8 cellular contexts compared by ENCODE assay signal in the genomic region with DNA sequence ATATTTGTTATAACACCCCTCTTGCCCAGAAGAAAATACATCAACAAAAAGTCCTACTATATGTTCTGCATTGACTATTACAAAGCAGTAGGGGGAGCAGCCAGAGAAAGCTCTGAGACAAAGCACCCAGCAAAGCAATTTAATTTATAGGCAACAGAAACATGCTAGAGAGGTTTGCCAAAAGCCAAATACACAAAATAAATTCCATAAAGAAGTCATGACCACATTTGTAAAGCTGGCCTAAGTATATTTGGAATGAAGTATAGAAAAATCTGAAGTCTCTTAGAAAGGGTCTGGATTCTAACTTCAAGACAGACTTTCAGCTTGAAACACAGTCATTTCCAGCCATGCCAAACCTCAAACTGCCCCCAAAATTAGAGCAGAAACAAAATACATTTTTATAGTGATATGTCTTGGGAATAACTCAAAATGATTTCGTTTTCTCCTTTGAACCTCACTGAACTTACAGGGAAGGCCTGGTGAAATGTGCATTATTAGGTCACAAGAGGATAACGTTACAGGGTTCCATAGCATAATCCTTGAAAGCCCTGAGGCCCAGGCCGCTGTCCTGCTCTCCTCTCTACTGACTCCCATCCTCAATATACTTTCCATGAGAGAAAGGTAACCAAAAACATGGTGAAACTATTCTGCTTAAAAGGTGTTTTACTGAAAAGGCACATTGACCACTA.
DNase-seq lines count a peak whose midpoint lies in the region; ATAC-seq and TF ChIP-seq lines count a peak whose summit lies in the region.

No MANE protein-coding gene starts in this region.

- no peaks in the 10 kb centered on the region for H3K27me3 Mint-ChIP-seq in natural killer cell treated with Interleukin-12 subunit alpha and Interleukin-12 subunit beta and Interleukin-15 and Interleukin-18, amount 100 ng/mL, for 72 hours
- no peaks in the 10 kb centered on the region for H3K27me3 Mint-ChIP-seq in Calu3 (ENCODE audit: unreplicated experiment)

- intact Hi-C loops in left ventricle myocardium inferior (cut with micrococcal nuclease): loop anchor here (5.0 kb wide), 2 partner anchors 93 to 138 kb away; no protein-coding TSS in a partner anchor
- intact Hi-C loops in Right ventricle myocardium superior (cut with DNase I): loop anchor here (5.0 to 10.0 kb wide), 2 partner anchors 120 to 138 kb away; no protein-coding TSS in a partner anchor
- intact Hi-C loops in colonic mucosa (cut with DNase I): loop anchor here (10.0 kb wide), 1 partner anchor 140 kb away; no protein-coding TSS in a partner anchor
- intact Hi-C loops in Calu3 (cut with micrococcal nuclease; ENCODE audit: unreplicated experiment): loop anchor here (1.0 kb wide), 1 partner anchor 140 kb away; no protein-coding TSS in a partner anchor

- H3K4me1 ChIP-seq in left ventricle myocardium inferior (peaks cover 66% of the 10 kb centered on the region), colonic mucosa (no peaks in the 10 kb centered on the region)

- H3K4me3 Mint-ChIP-seq in natural killer cell treated with Interleukin-12 subunit alpha and Interleukin-12 subunit beta and Interleukin-15 and Interleukin-18, amount 100 ng/mL, for 72 hours: peak overlapping the region; percentile 98
- no peak overlapping the region for H3K4me3 Mint-ChIP-seq in Calu3 (ENCODE audit: low read depth, unreplicated experiment)

- ATAC-seq in Right ventricle myocardium superior (ENCODE audit: poor library complexity) (no peak), GM19455 (IDR thresholded peaks at IDR 0.05; ENCODE audit: unreplicated experiment) (no peak)
- no peak for ATAC-seq in natural killer cell treated with Interleukin-12 subunit alpha and Interleukin-12 subunit beta and Interleukin-15 and Interleukin-18, amount 100 ng/mL, for 72 hours

- no TSS peak for BruUV-seq in Calu3 (replicated peaks; lab: Mats Ljungman, UMichigan)

- peak; percentile 68 for TF ChIP-seq CTCF in left ventricle myocardium inferior (IDR thresholded peaks at IDR 0.05; ENCODE audit: borderline replicate concordance)
- TF ChIP-seq CTCF in HFF-Myc (IDR thresholded peaks at IDR 0.05; ENCODE audit: low read depth, low read length, missing control alignments): peak; percentile 65
- peak; percentile 45 for TF ChIP-seq CTCF in colonic mucosa (IDR thresholded peaks at IDR 0.05)
- no peak for TF ChIP-seq CTCF in Calu3 (IDR thresholded peaks at IDR 0.05; ENCODE audit: unreplicated experiment)

- H3K9me3 Mint-ChIP-seq in natural killer cell treated with Interleukin-12 subunit alpha and Interleukin-12 subunit beta and Interleukin-15 and Interleukin-18, amount 100 ng/mL, for 72 hours: no peaks in the 10 kb centered on the region
- no peaks in the 10 kb centered on the region for H3K9me3 Mint-ChIP-seq in Calu3 (ENCODE audit: low read depth, unreplicated experiment)

- H3K27ac ChIP-seq in left ventricle myocardium inferior (replicated peaks) (peak overlapping the region; percentile 89), colonic mucosa (no peak overlapping the region)

- H3K9me3 ChIP-seq in left ventricle myocardium inferior (replicated peaks): peaks cover 4% of the 10 kb centered on the region
- H3K9me3 ChIP-seq in colonic mucosa: no peaks in the 10 kb centered on the region

- peak overlapping the region; percentile 3 for H3K4me3 ChIP-seq in left ventricle myocardium inferior
- H3K4me3 ChIP-seq in HFF-Myc (replicated peaks; ENCODE audit: low read depth, low read length): no peak overlapping the region
- H3K4me3 ChIP-seq in colonic mucosa: no peak overlapping the region

- H3K4me1 Mint-ChIP-seq in natural killer cell treated with Interleukin-12 subunit alpha and Interleukin-12 subunit beta and Interleukin-15 and Interleukin-18, amount 100 ng/mL, for 72 hours (ENCODE audit: low read depth in 2 of 2): peaks cover 37 to 70% of the 10 kb centered on the region in 2 donors
- peaks cover 9% of the 10 kb centered on the region for H3K4me1 Mint-ChIP-seq in Calu3 (ENCODE audit: low read depth, unreplicated experiment)

- CTCF ChIA-PET in Calu3 (lab: Charles Lee): interaction anchor here (1.0 to 1.1 kb wide), 2 partner anchors 93 to 139 kb away, joined by 5 read pairs; no protein-coding TSS in a partner anchor

- peaks cover 22% of the 10 kb centered on the region for H3K36me3 Mint-ChIP-seq in natural killer cell treated with Interleukin-12 subunit alpha and Interleukin-12 subunit beta and Interleukin-15 and Interleukin-18, amount 100 ng/mL, for 72 hours
- H3K36me3 Mint-ChIP-seq in Calu3 (ENCODE audit: insufficient read depth, unreplicated experiment): peaks cover 5% of the 10 kb centered on the region

- H3K36me3 ChIP-seq in left ventricle myocardium inferior: no peaks in the 10 kb centered on the region
- H3K36me3 ChIP-seq in colonic mucosa: no peaks in the 10 kb centered on the region

- H3K9ac ChIP-seq in colonic mucosa (ENCODE audit: low read depth in 2 of 2, low read length in 2 of 2): no peak overlapping the region

- no peaks in the 10 kb centered on the region for H3K27me3 ChIP-seq in left ventricle myocardium inferior (ENCODE audit: low read depth)
- H3K27me3 ChIP-seq in colonic mucosa: no peaks in the 10 kb centered on the region

- H3K27ac Mint-ChIP-seq in natural killer cell treated with Interleukin-12 subunit alpha and Interleukin-12 subunit beta and Interleukin-15 and Interleukin-18, amount 100 ng/mL, for 72 hours: peak overlapping the region; percentile 81 to 95
- H3K27ac Mint-ChIP-seq in Calu3 (ENCODE audit: unreplicated experiment): no peak overlapping the region

- DNase-seq in left ventricle myocardium inferior: no peak
- no peak for DNase-seq in Right ventricle myocardium superior
- no peak for DNase-seq in HFF-Myc (ENCODE audit: extremely low read depth, low read depth)
- DNase-seq in RPMI8226: peak; percentile 60
- no peak for DNase-seq in colonic mucosa
- DNase-seq in natural killer cell treated with Interleukin-12 subunit alpha and Interleukin-12 subunit beta and Interleukin-15 and Interleukin-18, amount 100 ng/mL, for 72 hours (ENCODE audit: low spot score): peak; percentile 73
- no peak for DNase-seq in Calu3

Comparison
In these comparisons a context has a peak if more than half of its experiments do, and no peak if none do; other contexts are left out.
1. DNase-seq: peak in RPMI8226 (single experiment) and natural killer cell treated with Interleukin-12 subunit alpha and Interleukin-12 subunit beta and Interleukin-15 and Interleukin-18, amount 100 ng/mL, for 72 hours (single experiment); none in left ventricle myocardium inferior (single experiment), Right ventricle myocardium superior (single experiment), HFF-Myc (single experiment), colonic mucosa (single experiment) and Calu3 (single experiment).